21 cellular contexts compared by ENCODE assay signal in the genomic region with DNA sequence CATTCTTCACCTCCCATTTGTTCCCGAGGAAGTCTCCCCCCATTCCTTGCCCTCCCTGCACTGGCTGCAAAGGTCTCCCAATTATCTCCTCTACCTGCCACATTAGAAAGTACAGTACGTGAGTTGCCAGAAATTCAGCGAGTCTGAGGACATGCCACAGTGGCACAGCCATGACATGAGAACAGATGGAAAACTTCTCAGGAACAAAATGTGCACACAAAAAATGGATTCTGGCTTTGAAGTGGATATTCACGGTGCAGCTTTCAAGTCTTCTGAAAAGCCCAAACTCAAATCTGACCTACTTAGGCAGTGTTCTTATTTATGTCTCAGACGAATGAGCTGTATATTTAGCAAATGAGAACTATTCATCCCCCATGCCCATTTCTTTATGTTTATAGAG.
"Had no signal": no experiment of that assay in that cellular context is flagged by ENCODE, and none has a peak within 500 bp of the region (broad histone marks: within the 10 kb centered on the region; RNA-seq: fewer than 3 reads in every experiment).

No MANE protein-coding gene starts in this region.

- H3K4me3 ChIP-seq: esophagus squamous epithelium, heart right ventricle, left lung, ovary, right lobe of liver, testis, tibial artery had no signal

- DNase-seq: cerebellar nuclear complex; effector CD8-positive, alpha-beta T cell; endodermal cell; esophagus squamous epithelium; foreskin melanocyte; glutamatergic neuron; heart right ventricle; hippocampal formation; islet precursor cell; left lung; mesenchymal stem cell; ovary; right lobe of liver; small intestine; stimulated activated CD4-positive, alpha-beta T cell treated with anti-CD3 and anti-CD28 coated beads, Interleukin-1b, Interleukin-23, amount 100 ng/mL, for 48 hours; stimulated activated CD4-positive, alpha-beta T cell treated with anti-CD3 and anti-CD28 coated beads, Interleukin-4, amount 100 ng/mL, for 1 hour; stimulated activated CD8-positive, alpha-beta memory T cell treated with anti-CD3 and anti-CD28 coated beads, Interleukin-4, amount 100 ng/mL, for 48 hours; stimulated activated naive CD4-positive, alpha-beta T cell; stimulated activated naive CD8-positive, alpha-beta T cell treated with anti-CD3 and anti-CD28 coated beads, Interleukin-15, amount 100 ng/mL, for 72 hours; testis; tibial artery had no signal

- H3K4me1 ChIP-seq: esophagus squamous epithelium, heart right ventricle, left lung, testis, tibial artery had no signal

- H3K36me3 ChIP-seq: esophagus squamous epithelium, heart right ventricle, left lung, ovary, right lobe of liver, tibial artery had no signal

- H3K27me3 ChIP-seq: esophagus squamous epithelium, left lung, ovary, right lobe of liver, testis, tibial artery had no signal

- H3K9me3 ChIP-seq: esophagus squamous epithelium, heart right ventricle, left lung, ovary, right lobe of liver, testis, tibial artery had no signal

- H3K27ac ChIP-seq: esophagus squamous epithelium, heart right ventricle, left lung, ovary, right lobe of liver, testis, tibial artery had no signal
